In genomic region chr2:175709248-175709647, GRCh38 we compare ENCODE assay signal across 26 cellular contexts.
"Had no signal": no experiment of that assay in that cellular context is flagged by ENCODE, and none has a peak within 500 bp of the region (broad histone marks: within the 10 kb centered on the region; RNA-seq: fewer than 3 reads in every experiment).

No MANE protein-coding gene starts in this region.

- H3K4me3 Mint-ChIP-seq: activated CD4-positive, alpha-beta memory T cell treated with anti-CD3 and anti-CD28 coated beads for 36 hours; activated naive CD8-positive, alpha-beta T cell treated with anti-CD3 and anti-CD28 coated beads for 36 hours; effector memory CD8-positive, alpha-beta T cell; naive thymus-derived CD4-positive, alpha-beta T cell; neural crest cell; stimulated activated naive B cell treated with anti-CD40 and anti-IgM and Interleukin-4, amounts not matched to agents 10 μg/mL and 1 μg/mL and 100 μg/mL, for 72 hours had no signal

- H3K4me1 Mint-ChIP-seq: activated naive CD8-positive, alpha-beta T cell treated with anti-CD3 and anti-CD28 coated beads for 36 hours; naive thymus-derived CD4-positive, alpha-beta T cell; neural crest cell; stimulated activated naive B cell treated with anti-CD40 and anti-IgM and Interleukin-4, amounts not matched to agents 10 μg/mL and 1 μg/mL and 100 μg/mL, for 72 hours had no signal

- DNase-seq: activated CD4-positive, alpha-beta memory T cell treated with anti-CD3 and anti-CD28 coated beads for 36 hours; activated CD4-positive, alpha-beta T cell treated with anti-CD3 and anti-CD28 coated beads for 48 hours; activated naive CD4-positive, alpha-beta T cell treated with Interleukin-2 at 50 U/mL for 16 hours; activated naive CD8-positive, alpha-beta T cell treated with anti-CD3 and anti-CD28 coated beads for 36 hours; activated T-cell treated with anti-CD3 and anti-CD28 coated beads, Interleukin-2, amount 50 U/mL, for 48 hours; central memory CD4-positive, alpha-beta T cell; dorsolateral prefrontal cortex; effector memory CD8-positive, alpha-beta T cell; glutamatergic neuron; kidney glomerular epithelial cell; naive thymus-derived CD4-positive, alpha-beta T cell; stimulated activated CD4-positive, alpha-beta T cell treated with anti-CD3 and anti-CD28 coated beads, Interleukin-15, amount 100 ng/mL, for 24 hours; stimulated activated naive B cell treated with anti-CD40 and anti-IgM and Interleukin-4, amounts not matched to agents 10 μg/mL and 1 μg/mL and 100 μg/mL, for 72 hours; transverse colon; uterus had no signal

- H3K9me3 ChIP-seq: left lung, transverse colon, uterus had no signal

- H3K4me2 ChIP-seq: hepatocyte, smooth muscle cell had no signal

- H3K4me1 ChIP-seq: left lung, transverse colon, uterus had no signal

- H3K36me3 Mint-ChIP-seq: activated CD4-positive, alpha-beta memory T cell treated with anti-CD3 and anti-CD28 coated beads for 36 hours; activated naive CD8-positive, alpha-beta T cell treated with anti-CD3 and anti-CD28 coated beads for 36 hours; naive thymus-derived CD4-positive, alpha-beta T cell; stimulated activated naive B cell treated with anti-CD40 and anti-IgM and Interleukin-4, amounts not matched to agents 10 μg/mL and 1 μg/mL and 100 μg/mL, for 72 hours had no signal

- H3K27me3 ChIP-seq: hepatocyte, uterus had no signal

- H2AFZ ChIP-seq: hepatocyte had no signal

- ATAC-seq: effector memory CD8-positive, alpha-beta T cell; esophagus mucosa; left lung; naive thymus-derived CD4-positive, alpha-beta T cell; sciatic nerve; stimulated activated naive B cell treated with anti-CD40 and anti-IgM and Interleukin-4, amounts not matched to agents 10 μg/mL and 1 μg/mL and 100 μg/mL, for 72 hours had no signal

- H3K27ac Mint-ChIP-seq: activated CD4-positive, alpha-beta memory T cell treated with anti-CD3 and anti-CD28 coated beads for 36 hours; activated naive CD8-positive, alpha-beta T cell treated with anti-CD3 and anti-CD28 coated beads for 36 hours; effector memory CD8-positive, alpha-beta T cell; naive thymus-derived CD4-positive, alpha-beta T cell; stimulated activated naive B cell treated with anti-CD40 and anti-IgM and Interleukin-4, amounts not matched to agents 10 μg/mL and 1 μg/mL and 100 μg/mL, for 72 hours had no signal

- H3K79me2 ChIP-seq: hepatocyte had no signal

- H3K36me3 ChIP-seq: left lung, transverse colon, uterus had no signal

- H3K4me3 ChIP-seq: dorsolateral prefrontal cortex, hepatocyte, left lung, lung, smooth muscle cell, transverse colon, uterus had no signal

- FAIRE-seq: astrocyte, colon, endothelial cell of umbilical vein, frontal cortex had no signal

- H3K9me3 Mint-ChIP-seq: activated CD4-positive, alpha-beta memory T cell treated with anti-CD3 and anti-CD28 coated beads for 36 hours; effector memory CD8-positive, alpha-beta T cell had no signal

- H3K27ac ChIP-seq: dorsolateral prefrontal cortex, hepatocyte, left lung, transverse colon, uterus had no signal
